16 cellular contexts compared by ENCODE assay signal in genomic region chr2:180291060-180291459, GRCh38.
DNase-seq lines count a peak whose midpoint lies in the region; TF ChIP-seq lines count a peak whose summit lies in the region.
"Had no signal": no experiment of that assay in that cellular context is flagged by ENCODE, and none has a peak within 500 bp of the region (broad histone marks: within the 10 kb centered on the region; RNA-seq: fewer than 3 reads in every experiment).

No MANE protein-coding gene starts in this region.

- H2AFZ ChIP-seq in hepatocyte: no peak overlapping the region

- no peak overlapping the region for H3K4me2 ChIP-seq in hepatocyte

- no peaks in the 10 kb centered on the region for H3K27me3 ChIP-seq in hepatocyte

- no peaks in the 10 kb centered on the region for H3K4me1 Mint-ChIP-seq in nephron progenitor cell

- peak; percentile 35 for DNase-seq in AG09309 (ENCODE audit: low read depth)
- DNase-seq in HS-5 (ENCODE audit: low read depth): peak; percentile 83
- peak; percentile 57 for DNase-seq in amniotic epithelial cell (ENCODE audit: low read depth)
- peak; percentile 25 for DNase-seq in foreskin melanocyte
- DNase-seq in 8988T: no peak
- DNase-seq in amygdala (lab: John Stamatoyannopoulos, UW): no peak
- no peak for DNase-seq in hepatocyte (ENCODE audit: low spot score)
- no peak for DNase-seq in nephron progenitor cell
- DNase-seq: activated CD4-positive, alpha-beta memory T cell treated with anti-CD3 and anti-CD28 coated beads for 36 hours; DMS153; glutamatergic neuron; Karpas-422; midbrain; NCI-H1930; substantia nigra had no signal

- H3K9me2 ChIP-seq in hepatocyte (replicated peaks; ENCODE audit: insufficient read depth): no peaks in the 10 kb centered on the region

- no peaks in the 10 kb centered on the region for H3K4me1 ChIP-seq in hepatocyte (ENCODE audit: insufficient read depth)

- H3K4me3 Mint-ChIP-seq in nephron progenitor cell: no peak overlapping the region
- H3K4me3 Mint-ChIP-seq: activated CD4-positive, alpha-beta memory T cell treated with anti-CD3 and anti-CD28 coated beads for 36 hours had no signal

- H3K9me3 ChIP-seq in hepatocyte (ENCODE audit: low read depth): no peaks in the 10 kb centered on the region

- H4K20me1 ChIP-seq in hepatocyte (ENCODE audit: insufficient read depth, poor library complexity, severe bottlenecking): no peaks in the 10 kb centered on the region

- no peaks in the 10 kb centered on the region for H3K36me3 Mint-ChIP-seq in nephron progenitor cell (ENCODE audit: low read depth)
- H3K36me3 Mint-ChIP-seq: activated CD4-positive, alpha-beta memory T cell treated with anti-CD3 and anti-CD28 coated beads for 36 hours had no signal

- H3K4me3 ChIP-seq in AG09309 (ENCODE audit: control insufficient read depth, low read depth, low read length) (no peak overlapping the region), hepatocyte (no peak overlapping the region)
- H3K4me3 ChIP-seq: GM12878 had no signal

- no peaks in the 10 kb centered on the region for H3K36me3 ChIP-seq in hepatocyte (replicated peaks; ENCODE audit: insufficient read depth, low read depth)

- no peak for TF ChIP-seq CTCF in AG09309 (IDR thresholded peaks at IDR 0.05; ENCODE audit: control insufficient read depth, insufficient read depth, low read depth, low read length, missing control alignments)
- no peak for TF ChIP-seq CTCF in hepatocyte (IDR thresholded peaks at IDR 0.05; ENCODE audit: poor library complexity)
- no peak for TF ChIP-seq CTCF in nephron progenitor cell (IDR thresholded peaks at IDR 0.05)

- no peak overlapping the region for H3K27ac ChIP-seq in hepatocyte

- no peaks in the 10 kb centered on the region for H3K79me2 ChIP-seq in hepatocyte

- no peak overlapping the region for H3K27ac Mint-ChIP-seq in nephron progenitor cell
- H3K27ac Mint-ChIP-seq: activated CD4-positive, alpha-beta memory T cell treated with anti-CD3 and anti-CD28 coated beads for 36 hours had no signal

- no peaks in the 10 kb centered on the region for H3K9me3 Mint-ChIP-seq in nephron progenitor cell
- H3K9me3 Mint-ChIP-seq: activated CD4-positive, alpha-beta memory T cell treated with anti-CD3 and anti-CD28 coated beads for 36 hours had no signal

- 33% methylated on average over 2 of the region's 2 CpGs for WGBS in hepatocyte (ENCODE audit: low lambda C conversion rate, missing lambda C conversion rate)

- H3K27me3 Mint-ChIP-seq in nephron progenitor cell (ENCODE audit: low read depth, poor library complexity): no peaks in the 10 kb centered on the region
- H3K27me3 Mint-ChIP-seq: activated CD4-positive, alpha-beta memory T cell treated with anti-CD3 and anti-CD28 coated beads for 36 hours had no signal

Comparison
In these comparisons a context has a peak if more than half of its experiments do, and no peak if none do; other contexts are left out.
1. DNase-seq: peak in AG09309 (single experiment), HS-5 (single experiment), amniotic epithelial cell (single experiment) and foreskin melanocyte (single experiment); none in 8988T (single experiment), amygdala (0 of 56), hepatocyte (single experiment) and nephron progenitor cell (single experiment).